Comparison of ENCODE assay signal across 2 cellular contexts in genomic region chr21:33197546-33197945, GRCh38.
TF ChIP-seq lines count a peak whose summit lies in the region.

No MANE protein-coding gene starts in this region.

TF ChIP-seq in H1, 55 proteins besides CTCF, POLR2A, EP300 and RAD21:
- TF ChIP-seq CHD2 (IDR thresholded peaks at IDR 0.05; ENCODE audit: low read length) (no peak), SP1 (IDR thresholded peaks at IDR 0.05; ENCODE audit: low read depth, low read length) (no peak), CBX5 (IDR thresholded peaks at IDR 0.05; ENCODE audit: low read depth, low read length) (no peak), E2F6 (IDR thresholded peaks at IDR 0.05) (no peak), RFX5 (IDR thresholded peaks at IDR 0.05; ENCODE audit: borderline replicate concordance, low read depth, low read length) (no peak), TAF1 (IDR thresholded peaks at IDR 0.05; ENCODE audit: low read depth, low read length) (no peak), KDM1A (IDR thresholded peaks at IDR 0.05; ENCODE audit: borderline replicate concordance, low read length) (no peak), BACH1 (IDR thresholded peaks at IDR 0.05; ENCODE audit: low read length) (no peak), SUZ12 (IDR thresholded peaks at IDR 0.05; ENCODE audit: low read length) (no peak), SAP30 (IDR thresholded peaks at IDR 0.05; ENCODE audit: insufficient read depth, insufficient replicate concordance, low read length) (no peak), JUND (IDR thresholded peaks at IDR 0.05; ENCODE audit: low read length) (no peak), TEAD4 (IDR thresholded peaks at IDR 0.05; ENCODE audit: low read depth, low read length) (no peak), KDM5A (IDR thresholded peaks at IDR 0.05; ENCODE audit: low read length) (no peak), HDAC6 (IDR thresholded peaks at IDR 0.05; ENCODE audit: low read depth, low read length) (no peak), POLR2AphosphoS5 (IDR thresholded peaks at IDR 0.05; ENCODE audit: low read depth, low read length) (no peak)
TF ChIP-seq in H1: peak in this region for 0.

TF ChIP-seq in SK-N-SH treated with all-trans-retinoic acid at 6 μM for 48 hours, 23 proteins besides CTCF, POLR2A, EP300 and RAD21:
- TF ChIP-seq ARNTL (CRISPR knock-in tag; IDR thresholded peaks at IDR 0.05; ENCODE audit: borderline replicate concordance, low read depth) (no peak), POU6F1 (CRISPR knock-in tag; IDR thresholded peaks at IDR 0.05; ENCODE audit: borderline replicate concordance, low read depth) (no peak), CSRNP3 (CRISPR knock-in tag; IDR thresholded peaks at IDR 0.05) (no peak), ISL1 (CRISPR knock-in tag; IDR thresholded peaks at IDR 0.05) (no peak), ZNF8 (CRISPR knock-in tag; IDR thresholded peaks at IDR 0.05) (no peak), ZNF70 (CRISPR knock-in tag; IDR thresholded peaks at IDR 0.05) (no peak), PPARA (CRISPR knock-in tag; IDR thresholded peaks at IDR 0.05; ENCODE audit: borderline replicate concordance) (no peak), TSHZ2 (CRISPR knock-in tag; IDR thresholded peaks at IDR 0.05) (no peak), ZNF565 (CRISPR knock-in tag; conservative IDR thresholded peaks at IDR 0.05; ENCODE audit: low read depth) (no peak), ESRRG (CRISPR knock-in tag; IDR thresholded peaks at IDR 0.05) (no peak)
